ENCODE assay signal across 9 cellular contexts in genomic region chr16:57764341-57765159, GRCh38. TPM values are rescaled to one million over a fixed set of nuclear protein-coding genes. Genes with fewer than 3 reads are reported as not detected.
A peak's percentile ranks its signal among the peaks of the same experiment; 100 is the strongest.
DNase-seq lines count a peak whose midpoint lies in the region; ATAC-seq and TF ChIP-seq lines count a peak whose summit lies in the region.
"Had no signal": no experiment of that assay in that cellular context is flagged by ENCODE, and none has a peak within 500 bp of the region (broad histone marks: within the 10 kb centered on the region; RNA-seq: fewer than 3 reads in every experiment).

No MANE protein-coding gene starts in this region.

- peaks cover 22% of the 10 kb centered on the region for H3K4me1 Mint-ChIP-seq in nephron progenitor cell

- H3K4me3 ChIP-seq in GM12865 (ENCODE audit: low read depth, low read length) = no peak overlapping the region
- no peak overlapping the region for H3K4me3 ChIP-seq in PC-3 (ENCODE audit: low read length)

- H3K36me3 Mint-ChIP-seq in nephron progenitor cell (ENCODE audit: low read depth) = no peaks in the 10 kb centered on the region

- H3K27me3 ChIP-seq in PC-3 (ENCODE audit: low read length) = no peaks in the 10 kb centered on the region

- no peaks in the 10 kb centered on the region for H3K9me3 ChIP-seq in PC-3 (ENCODE audit: low read length)

- no peaks in the 10 kb centered on the region for H3K9me2 ChIP-seq in PC-3 (replicated peaks; ENCODE audit: low read length)

- H2AFZ ChIP-seq in PC-3 (ENCODE audit: low read length) = 0 out of 2 replicates have a peak overlapping the region, but pooled peaks have one; percentile 16

- no peaks in the 10 kb centered on the region for H3K9me3 Mint-ChIP-seq in nephron progenitor cell

- peaks cover 8% of the 10 kb centered on the region for H3K4me1 ChIP-seq in PC-3 (ENCODE audit: insufficient read depth, low read length)

- CTCF ChIA-PET in PC-3 (lab: Charles Lee) = interaction anchor here (0.7 kb wide), 1 partner anchor 95 kb away, joined by 5 read pairs; no protein-coding TSS in a partner anchor

- peaks cover 3% of the 10 kb centered on the region for H3K27me3 Mint-ChIP-seq in nephron progenitor cell (ENCODE audit: low read depth, poor library complexity)

- peak; percentile 94 for ATAC-seq in PC-3
- no peak for ATAC-seq in GM21737 (IDR thresholded peaks at IDR 0.05; ENCODE audit: unreplicated experiment)
- no peak for ATAC-seq in HG03039 (IDR thresholded peaks at IDR 0.05; ENCODE audit: unreplicated experiment)
- no peak for ATAC-seq in HG02678 (IDR thresholded peaks at IDR 0.05; ENCODE audit: unreplicated experiment)

- no peak overlapping the region for H3K4me3 Mint-ChIP-seq in nephron progenitor cell

- DNase-seq in AG08395 (ENCODE audit: low spot score) = peak; percentile 93
- DNase-seq in GM12865 (ENCODE audit: low read depth) = peak; percentile 69
- DNase-seq in PC-3 = peak; percentile 82
- DNase-seq in dermis blood vessel endothelial cell = peak; percentile 85
- peak; percentile 52 for DNase-seq in nephron progenitor cell

- no peaks in the 10 kb centered on the region for H3K79me2 ChIP-seq in PC-3 (ENCODE audit: low read length)

- H3F3A ChIP-seq in PC-3 (ENCODE audit: low read length, unreplicated experiment) = no peaks in the 10 kb centered on the region

- BruUV-seq in PC-3 (replicated peaks; lab: Mats Ljungman, UMichigan) = no TSS peak

- no peaks in the 10 kb centered on the region for H3K36me3 ChIP-seq in PC-3 (ENCODE audit: low read depth, low read length)

- intact Hi-C loops in PC-3 (cut with micrococcal nuclease) = loop anchor here (5.0 kb wide), 1 partner anchor 48 kb away; no protein-coding TSS in a partner anchor

- H4K20me1 ChIP-seq in PC-3 (ENCODE audit: low read length) = no peaks in the 10 kb centered on the region

- H3K4me2 ChIP-seq in PC-3 (ENCODE audit: low read length) = peak overlapping the region; percentile 55

- POLR2A ChIA-PET in PC-3 (lab: Charles Lee; ENCODE audit: unreplicated experiment) = no interaction called here

- H3K9ac ChIP-seq in PC-3 (ENCODE audit: low read length) = peak overlapping the region; percentile 71

- peak overlapping the region; percentile 87 for H3K27ac ChIP-seq in PC-3 (ENCODE audit: low read length)
- H3K27ac ChIP-seq: HL-60 had no signal

- H3K27ac Mint-ChIP-seq in nephron progenitor cell = no peak overlapping the region

- no peak for TF ChIP-seq CTCF in GM12865 (IDR thresholded peaks at IDR 0.05; ENCODE audit: insufficient read depth, low read depth, low read length, missing control alignments)
- no peak for TF ChIP-seq CTCF in PC-3 (conservative IDR thresholded peaks at IDR 0.05; ENCODE audit: low read depth, low read length)
- no peak for TF ChIP-seq CTCF in nephron progenitor cell (IDR thresholded peaks at IDR 0.05)

RNA-seq across cellular contexts. Expression of gene KATNB1, which starts 29.0 kb away (rescaled TPM):
- total RNA-seq in PC-3 (2014; rRNA removed) (37.7 and 50.9 TPM in 2 replicates), dermis blood vessel endothelial cell (26.2 and 48.3 TPM in 2 replicates)

RNA-seq across cellular contexts. Expression of gene KIFC3, which starts 37.7 kb away (rescaled TPM):
- total RNA-seq in PC-3 (2014; rRNA removed) (32.6 and 42.2 TPM in 2 replicates), dermis blood vessel endothelial cell (58.3 and 75.4 TPM in 2 replicates)
